Comparison of ENCODE assay signal across 8 cellular contexts in the genomic region with DNA sequence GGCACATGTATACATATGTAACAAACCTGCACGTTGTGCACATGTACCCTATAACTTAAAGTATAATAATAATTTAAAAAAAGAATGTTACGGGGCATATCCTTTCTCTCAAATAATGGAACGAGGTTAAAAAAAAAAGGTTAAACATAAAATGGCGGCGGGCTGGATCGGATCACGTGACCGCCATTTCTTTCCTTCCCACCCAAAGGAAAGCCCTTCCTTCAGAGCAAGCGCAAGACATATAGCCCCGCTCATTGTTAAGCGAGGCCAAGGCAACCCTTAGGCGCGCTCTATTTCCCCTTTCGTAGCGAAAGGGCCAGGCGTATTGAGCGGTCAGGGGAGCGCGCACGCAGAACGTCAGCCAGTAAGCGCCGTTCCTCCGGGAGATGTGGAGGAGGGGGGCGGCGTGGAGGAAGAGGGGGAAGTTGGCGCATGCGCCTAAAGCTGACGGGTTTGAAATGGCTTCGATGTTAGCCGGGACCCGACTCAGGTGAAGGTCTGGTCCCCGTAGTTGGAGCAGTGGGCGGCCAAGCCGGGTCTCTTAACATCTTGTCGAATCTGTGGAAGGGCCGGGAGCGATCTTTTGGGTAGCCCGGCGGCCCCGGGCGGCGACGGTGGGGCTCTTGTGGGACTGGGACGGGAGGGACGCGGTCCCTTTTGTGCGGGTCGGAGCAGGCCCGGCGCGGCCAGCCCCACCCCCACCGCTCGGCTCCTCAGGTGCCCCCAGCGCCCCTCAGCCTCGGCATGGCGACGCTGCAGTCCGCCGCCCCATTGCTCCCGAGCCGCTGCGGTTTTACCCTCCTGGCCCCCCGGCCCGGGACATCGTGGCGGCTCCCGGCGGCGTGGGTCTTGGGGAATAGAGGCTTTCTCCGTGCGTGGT. TPM values are rescaled to one million over a fixed set of nuclear protein-coding genes. Genes with fewer than 3 reads are reported as not detected.
A peak's percentile ranks its signal among the peaks of the same experiment; 100 is the strongest.
DNase-seq lines count a peak whose midpoint lies in the region; FAIRE-seq and TF ChIP-seq lines count a peak whose summit lies in the region.

A gene with protein sequence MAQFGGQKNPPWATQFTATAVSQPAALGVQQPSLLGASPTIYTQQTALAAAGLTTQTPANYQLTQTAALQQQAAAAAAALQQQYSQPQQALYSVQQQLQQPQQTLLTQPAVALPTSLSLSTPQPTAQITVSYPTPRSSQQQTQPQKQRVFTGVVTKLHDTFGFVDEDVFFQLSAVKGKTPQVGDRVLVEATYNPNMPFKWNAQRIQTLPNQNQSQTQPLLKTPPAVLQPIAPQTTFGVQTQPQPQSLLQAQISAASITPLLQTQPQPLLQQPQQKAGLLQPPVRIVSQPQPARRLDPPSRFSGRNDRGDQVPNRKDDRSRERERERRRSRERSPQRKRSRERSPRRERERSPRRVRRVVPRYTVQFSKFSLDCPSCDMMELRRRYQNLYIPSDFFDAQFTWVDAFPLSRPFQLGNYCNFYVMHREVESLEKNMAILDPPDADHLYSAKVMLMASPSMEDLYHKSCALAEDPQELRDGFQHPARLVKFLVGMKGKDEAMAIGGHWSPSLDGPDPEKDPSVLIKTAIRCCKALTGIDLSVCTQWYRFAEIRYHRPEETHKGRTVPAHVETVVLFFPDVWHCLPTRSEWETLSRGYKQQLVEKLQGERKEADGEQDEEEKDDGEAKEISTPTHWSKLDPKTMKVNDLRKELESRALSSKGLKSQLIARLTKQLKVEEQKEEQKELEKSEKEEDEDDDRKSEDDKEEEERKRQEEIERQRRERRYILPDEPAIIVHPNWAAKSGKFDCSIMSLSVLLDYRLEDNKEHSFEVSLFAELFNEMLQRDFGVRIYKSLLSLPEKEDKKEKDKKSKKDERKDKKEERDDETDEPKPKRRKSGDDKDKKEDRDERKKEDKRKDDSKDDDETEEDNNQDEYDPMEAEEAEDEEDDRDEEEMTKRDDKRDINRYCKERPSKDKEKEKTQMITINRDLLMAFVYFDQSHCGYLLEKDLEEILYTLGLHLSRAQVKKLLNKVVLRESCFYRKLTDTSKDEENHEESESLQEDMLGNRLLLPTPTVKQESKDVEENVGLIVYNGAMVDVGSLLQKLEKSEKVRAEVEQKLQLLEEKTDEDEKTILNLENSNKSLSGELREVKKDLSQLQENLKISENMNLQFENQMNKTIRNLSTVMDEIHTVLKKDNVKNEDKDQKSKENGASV (plus strand): TSS at position 447 of the 880 bp plus-strand sequence. CDS start 1,266 bp downstream, outside the sequence.

- peaks cover 17% of the 10 kb centered on the region; the same call in 1 of the 2 replicates for H3K36me3 ChIP-seq in SK-N-MC (ENCODE audit: insufficient read depth, low read length)
- H3K36me3 ChIP-seq in neuronal stem cell (replicated peaks in 1 of 2; ENCODE audit: control insufficient read depth in 2 of 2, insufficient read depth in 2 of 2, low read length in 2 of 2) = peaks cover 15 to 37% of the 10 kb centered on the region in 2 donors

- H3K4me3 ChIP-seq in NB4 (ENCODE audit: low read depth, low read length) (peak within 1 kb of the TSS; percentile 91), SK-N-MC (peak within 1 kb of the TSS; percentile 78), neuronal stem cell (ENCODE audit: low read length in 2 of 2) (peak within 1 kb of the TSS; percentile 87 to 95)

- H2BK15ac ChIP-seq in neuronal stem cell (ENCODE audit: low read length) = peak within 1 kb of the TSS; percentile 75

- H2BK5ac ChIP-seq in neuronal stem cell (ENCODE audit: low read length) = peak within 1 kb of the TSS; percentile 96

- DNase-seq in GM04503 (ENCODE audit: low read depth) = peak; percentile 93
- peak; percentile 98 for DNase-seq in HFFc6
- DNase-seq in NB4 (ENCODE audit: low read depth) = peak; percentile 100
- peak; percentile 84 for DNase-seq in SK-N-MC (ENCODE audit: low read depth, low spot score)
- peak; percentile 98 for DNase-seq in activated naive CD4-positive, alpha-beta T cell treated with anti-CD3 and anti-CD28 coated beads, Interleukin-2, amount 10 ng/mL, durations not matched to agents 7 days and 5 days
- peak; percentile 88 to 90 for DNase-seq in frontal cortex (ENCODE audit: low spot score in 2 of 2)
- peak; percentile 98 for DNase-seq in neuronal stem cell (ENCODE audit: low spot score)

- H3K4me3 Mint-ChIP-seq in HFFc6 = peak within 1 kb of the TSS; percentile 97
- H3K4me3 Mint-ChIP-seq in activated naive CD4-positive, alpha-beta T cell treated with anti-CD3 and anti-CD28 coated beads, Interleukin-2, amount 10 ng/mL, durations not matched to agents 7 days and 5 days = peak within 1 kb of the TSS; percentile 82

- H3K27me3 ChIP-seq in neuronal stem cell (ENCODE audit: control insufficient read depth in 3 of 3, insufficient read depth in 3 of 3, low read depth in 1 of 3, low read length in 3 of 3) = no peaks in the 10 kb centered on the region

- H3K4me2 ChIP-seq in neuronal stem cell (ENCODE audit: insufficient read depth, low read length, poor library complexity, severe bottlenecking) = peak within 1 kb of the TSS; percentile 77

- H2AFZ ChIP-seq in neuronal stem cell (ENCODE audit: low read length) = peak within 1 kb of the TSS; percentile 87

- H3K4ac ChIP-seq in neuronal stem cell (ENCODE audit: low read length) = peak within 1 kb of the TSS; percentile 95

- H3K4me1 ChIP-seq in neuronal stem cell (ENCODE audit: control insufficient read depth in 2 of 2, insufficient read depth in 1 of 2, low read depth in 1 of 2, low read length in 2 of 2) = peaks cover 0 to 2% of the 10 kb centered on the region in 2 donors

- peaks cover 9% of the 10 kb centered on the region for H3K4me1 Mint-ChIP-seq in HFFc6 (ENCODE audit: low read depth)
- H3K4me1 Mint-ChIP-seq in activated naive CD4-positive, alpha-beta T cell treated with anti-CD3 and anti-CD28 coated beads, Interleukin-2, amount 10 ng/mL, durations not matched to agents 7 days and 5 days = peaks cover 23% of the 10 kb centered on the region

- H2AK5ac ChIP-seq in neuronal stem cell (ENCODE audit: low read depth, low read length) = peak within 1 kb of the TSS; percentile 100

- H4K91ac ChIP-seq in neuronal stem cell (ENCODE audit: low read depth, low read length, poor library complexity) = no peak within 1 kb of the TSS

- TF ChIP-seq POLR2A in NB4 (IDR thresholded peaks at IDR 0.05; ENCODE audit: extremely low read depth, insufficient read length) = peak; percentile 92

- no CpG with 5 or more reads among the region's 72 CpGs for WGBS in neuronal stem cell (ENCODE audit: extremely low coverage in 2 of 2, insufficient read length in 2 of 2, insufficient replicate concordance in 1 of 2), 2 donors

- peak within 1 kb of the TSS; percentile 82 for H3K14ac ChIP-seq in neuronal stem cell (ENCODE audit: low read length)

- H3K9me3 ChIP-seq in SK-N-MC (ENCODE audit: low read depth, low read length) (no peaks in the 10 kb centered on the region), neuronal stem cell (replicated peaks in 1 of 2; ENCODE audit: control insufficient read depth in 2 of 2, insufficient read depth in 1 of 2, low read depth in 1 of 2, low read length in 2 of 2) (no peaks in the 10 kb centered on the region)

- peak within 1 kb of the TSS; percentile 43 for H4K8ac ChIP-seq in neuronal stem cell (ENCODE audit: low read depth, low read length)

- TF ChIP-seq CTCF in HFFc6 (IDR thresholded peaks at IDR 0.05) = no peak; the same call in 1 of the 2 replicates
- TF ChIP-seq CTCF in NB4 (IDR thresholded peaks at IDR 0.05; ENCODE audit: low read depth, low read length) = no peak
- TF ChIP-seq CTCF in subcutaneous adipose tissue (IDR thresholded peaks at IDR 0.05; ENCODE audit: low read depth) = no peak

- H3K9me3 Mint-ChIP-seq in HFFc6 = no peaks in the 10 kb centered on the region
- no peaks in the 10 kb centered on the region for H3K9me3 Mint-ChIP-seq in activated naive CD4-positive, alpha-beta T cell treated with anti-CD3 and anti-CD28 coated beads, Interleukin-2, amount 10 ng/mL, durations not matched to agents 7 days and 5 days

- H3K36me3 Mint-ChIP-seq in HFFc6 (ENCODE audit: low read depth) = peaks cover 8% of the 10 kb centered on the region
- H3K36me3 Mint-ChIP-seq in activated naive CD4-positive, alpha-beta T cell treated with anti-CD3 and anti-CD28 coated beads, Interleukin-2, amount 10 ng/mL, durations not matched to agents 7 days and 5 days = peaks cover 23% of the 10 kb centered on the region

- peak within 1 kb of the TSS; percentile 98 for H3K27ac Mint-ChIP-seq in HFFc6
- peak within 1 kb of the TSS; percentile 98 for H3K27ac Mint-ChIP-seq in activated naive CD4-positive, alpha-beta T cell treated with anti-CD3 and anti-CD28 coated beads, Interleukin-2, amount 10 ng/mL, durations not matched to agents 7 days and 5 days

- peaks cover 10% of the 10 kb centered on the region for H3K79me1 ChIP-seq in neuronal stem cell (ENCODE audit: low read depth, low read length)

- no peak for FAIRE-seq in frontal cortex (lab: Jason Lieb, UNC)

- H3K18ac ChIP-seq in neuronal stem cell (ENCODE audit: low read length) = peak within 1 kb of the TSS; percentile 99

- peaks cover 1% of the 10 kb centered on the region for H3K27me3 Mint-ChIP-seq in HFFc6 (ENCODE audit: insufficient read depth)
- H3K27me3 Mint-ChIP-seq in activated naive CD4-positive, alpha-beta T cell treated with anti-CD3 and anti-CD28 coated beads, Interleukin-2, amount 10 ng/mL, durations not matched to agents 7 days and 5 days = peaks cover 9% of the 10 kb centered on the region

- H3K9ac ChIP-seq in SK-N-MC (ENCODE audit: insufficient read length) (peak within 1 kb of the TSS; percentile 85), neuronal stem cell (ENCODE audit: low read depth, low read length, poor library complexity) (peak within 1 kb of the TSS; percentile 99)

- H3K23ac ChIP-seq in neuronal stem cell (ENCODE audit: low read depth, low read length, poor library complexity) = peak within 1 kb of the TSS; percentile 99

- H3K27ac ChIP-seq in SK-N-MC = peak within 1 kb of the TSS; percentile 89
- H3K27ac ChIP-seq in neuronal stem cell (replicated peaks; ENCODE audit: low read length) = peak within 1 kb of the TSS; percentile 94

- H2BK12ac ChIP-seq in neuronal stem cell (ENCODE audit: low read length) = peak within 1 kb of the TSS; percentile 58

- H2BK120ac ChIP-seq in neuronal stem cell (ENCODE audit: low read depth, low read length) = peak within 1 kb of the TSS; percentile 87

- CTCF ChIA-PET in activated naive CD4-positive, alpha-beta T cell treated with anti-CD3 and anti-CD28 coated beads, Interleukin-2, amount 10 ng/mL, durations not matched to agents 7 days and 5 days (lab: Charles Lee) = no interaction called here

RNA-seq across cellular contexts. Expression of the gene that starts here (rescaled TPM):
- total RNA-seq in HFFc6 (2021; fragmentation: NEBNext Ultra II Directional; extraction: Animal tissue kit (Norgen Biotek cat#: 25700)) = 10 to 100 TPM; 48.2 to 71.2 (median 64.1) TPM
- total RNA-seq in frontal cortex = 45.2 TPM
- polyA plus RNA-seq in neuronal stem cell (2013, experiment 1 of 2) = 92.0 TPM
- 106 TPM for polyA plus RNA-seq in neuronal stem cell (2013, experiment 2 of 2)
- total RNA-seq in subcutaneous adipose tissue = 100 to 1,000 TPM in 1 of 4 donors, 10 to 100 TPM in 3; 51.1 to 102 (median 53.8) TPM

Comparison
In these comparisons a context has a peak if more than half of its experiments do, and no peak if none do; other contexts are left out.
1. Peak in every context shown above with its lines: DNase-seq, H3K4me3 ChIP-seq and H3K27ac ChIP-seq.